8 cellular contexts compared by ENCODE assay signal in genomic region chr7:74479961-74480829, GRCh38. TPM values are rescaled to one million over a fixed set of nuclear protein-coding genes. Genes with fewer than 3 reads are reported as not detected.
A peak's percentile ranks its signal among the peaks of the same experiment; 100 is the strongest.
DNase-seq lines count a peak whose midpoint lies in the region; ATAC-seq and TF ChIP-seq lines count a peak whose summit lies in the region.

No MANE protein-coding gene starts in this region.

- no peak for ATAC-seq in HG02759 (IDR thresholded peaks at IDR 0.05; ENCODE audit: unreplicated experiment)
- no peak for ATAC-seq in activated T-helper 17 cell treated with anti-CD3 and anti-CD28 coated beads, Interleukin-2, amount 50 U/mL, for 72 hours (replicated peaks)

- peaks cover 67% of the 10 kb centered on the region for H3K4me1 ChIP-seq in SJSA1 (replicated peaks)
- H3K4me1 ChIP-seq in muscle layer of duodenum (ENCODE audit: control insufficient read depth in 1 of 2, insufficient read depth in 2 of 2, low read length in 2 of 2), result peaks cover 7 to 38% of the 10 kb centered on the region in 2 donors
- H3K4me1 ChIP-seq in MM.1S (ENCODE audit: low read length), result no peaks in the 10 kb centered on the region

- no peaks in the 10 kb centered on the region for H3K9me2 ChIP-seq in MM.1S (replicated peaks; ENCODE audit: insufficient read depth, low read length)

- H3K36me3 ChIP-seq in SJSA1 (peaks cover 2% of the 10 kb centered on the region; the same call in 1 of the 2 replicates), muscle layer of duodenum (ENCODE audit: control insufficient read depth in 1 of 2, insufficient read depth in 2 of 2, low read length in 2 of 2) (peaks cover 0 to 4% of the 10 kb centered on the region in 2 donors), MM.1S (replicated peaks; ENCODE audit: insufficient read depth, low read length) (no peaks in the 10 kb centered on the region)

- no peaks in the 10 kb centered on the region for H3K9me3 Mint-ChIP-seq in activated T-helper 17 cell treated with anti-CD3 and anti-CD28 coated beads, Interleukin-2, amount 50 U/mL, for 72 hours

- in situ Hi-C loops in GM13977 (cut with MboI; ENCODE audit: low pct_unique_long_range_greater_than_20kb, low sequenced_read_pairs, unreplicated experiment), result no loop called here

- DNase-seq in GM13977 (ENCODE audit: low spot score) (peak; percentile 54), SJSA1 (ENCODE audit: low read depth in 1 of 2, low spot score in 2 of 2) (no peak), fibroblast of pulmonary artery (ENCODE audit: low read depth) (peak; percentile 85), MM.1S (no peak)
- DNase-seq in activated CD4-positive, CD25-positive, alpha-beta regulatory T cell treated with anti-CD3 and anti-CD28 coated beads, Interleukin-2, amount 50 U/mL, for 72 hours, result no peak

- H3K27ac Mint-ChIP-seq in activated T-helper 17 cell treated with anti-CD3 and anti-CD28 coated beads, Interleukin-2, amount 50 U/mL, for 72 hours, result no peak overlapping the region

- H3K4me3 Mint-ChIP-seq in activated T-helper 17 cell treated with anti-CD3 and anti-CD28 coated beads, Interleukin-2, amount 50 U/mL, for 72 hours, result no peak overlapping the region

- no peak overlapping the region for H2AFZ ChIP-seq in MM.1S (ENCODE audit: low read length)

- H3K27me3 Mint-ChIP-seq in activated T-helper 17 cell treated with anti-CD3 and anti-CD28 coated beads, Interleukin-2, amount 50 U/mL, for 72 hours, result no peaks in the 10 kb centered on the region

- H3K9me3 ChIP-seq in SJSA1 (replicated peaks) (no peaks in the 10 kb centered on the region), muscle layer of duodenum (ENCODE audit: control insufficient read depth in 1 of 2, low read length in 2 of 2) (no peaks in the 10 kb centered on the region), MM.1S (replicated peaks; ENCODE audit: insufficient read depth, low read length) (no peaks in the 10 kb centered on the region)

- no peaks in the 10 kb centered on the region for H3K36me3 Mint-ChIP-seq in activated T-helper 17 cell treated with anti-CD3 and anti-CD28 coated beads, Interleukin-2, amount 50 U/mL, for 72 hours (ENCODE audit: low read depth)

- no peak overlapping the region for H3K4me2 ChIP-seq in MM.1S (ENCODE audit: low read depth, low read length)

- peaks cover 2% of the 10 kb centered on the region; the same call in 1 of the 2 replicates for H4K20me1 ChIP-seq in MM.1S (ENCODE audit: insufficient read depth, low read length)

- H3K4me1 Mint-ChIP-seq in activated T-helper 17 cell treated with anti-CD3 and anti-CD28 coated beads, Interleukin-2, amount 50 U/mL, for 72 hours, result no peaks in the 10 kb centered on the region

- TF ChIP-seq CTCF in GM13977 (IDR thresholded peaks at IDR 0.05; ENCODE audit: extremely low read depth, insufficient read depth, missing control alignments) (no peak), fibroblast of pulmonary artery (IDR thresholded peaks at IDR 0.05; ENCODE audit: low read length, missing control alignments) (no peak), MM.1S (IDR thresholded peaks at IDR 0.05; ENCODE audit: low read length) (no peak)

- peaks cover 31% of the 10 kb centered on the region for H3K79me2 ChIP-seq in MM.1S (ENCODE audit: low read length)

- H3K4me3 ChIP-seq in SJSA1 (no peak overlapping the region), fibroblast of pulmonary artery (replicated peaks; ENCODE audit: low read depth, low read length) (peak overlapping the region; percentile 51), muscle layer of duodenum (ENCODE audit: low read depth in 1 of 2, low read length in 2 of 2) (peak overlapping the region; percentile 57 to 59), MM.1S (ENCODE audit: low read length) (no peak overlapping the region)

- H3K27ac ChIP-seq in SJSA1 (0 out of 2 replicates have a peak overlapping the region, but pooled peaks have one; percentile 14), muscle layer of duodenum (ENCODE audit: low read length) (peak overlapping the region; percentile 85), MM.1S (ENCODE audit: low read length) (no peak overlapping the region)

- no peaks in the 10 kb centered on the region for H3F3A ChIP-seq in MM.1S (ENCODE audit: insufficient read depth, low read length)

- H3K9ac ChIP-seq in MM.1S (ENCODE audit: low read length), result no peak overlapping the region

- H3K27me3 ChIP-seq in SJSA1 (replicated peaks), result no peaks in the 10 kb centered on the region
- no peaks in the 10 kb centered on the region for H3K27me3 ChIP-seq in muscle layer of duodenum (ENCODE audit: low read depth, low read length)
- no peaks in the 10 kb centered on the region for H3K27me3 ChIP-seq in MM.1S (replicated peaks; ENCODE audit: insufficient read depth, low read length)

RNA-seq across cellular contexts. Expression of gene GTF2IRD1, which starts 26.5 kb away (rescaled TPM):
- total RNA-seq in SJSA1 (2014; rRNA removed; shearing (Covaris generic)), result 9.9 and 21.2 TPM in 2 replicates
- total RNA-seq in activated T-helper 17 cell treated with anti-CD3 and anti-CD28 coated beads, Interleukin-2, amount 50 U/mL, for 72 hours, result 1 to 10 TPM in 1 of 2 donors, under 1 TPM in 1; 0.89 to 2.2 TPM

Comparison
In these comparisons a context has a peak if more than half of its experiments do, and no peak if none do; other contexts are left out.
1. DNase-seq: peak in GM13977 (single experiment) and fibroblast of pulmonary artery (single experiment); none in SJSA1 (0 of 2), MM.1S (single experiment) and activated CD4-positive, CD25-positive, alpha-beta regulatory T cell treated with anti-CD3 and anti-CD28 coated beads, Interleukin-2, amount 50 U/mL, for 72 hours (single experiment).
2. H3K4me3 ChIP-seq: peak in fibroblast of pulmonary artery (single experiment) and muscle layer of duodenum (2 of 2); none in SJSA1 (single experiment) and MM.1S (single experiment).